In the genomic region with DNA sequence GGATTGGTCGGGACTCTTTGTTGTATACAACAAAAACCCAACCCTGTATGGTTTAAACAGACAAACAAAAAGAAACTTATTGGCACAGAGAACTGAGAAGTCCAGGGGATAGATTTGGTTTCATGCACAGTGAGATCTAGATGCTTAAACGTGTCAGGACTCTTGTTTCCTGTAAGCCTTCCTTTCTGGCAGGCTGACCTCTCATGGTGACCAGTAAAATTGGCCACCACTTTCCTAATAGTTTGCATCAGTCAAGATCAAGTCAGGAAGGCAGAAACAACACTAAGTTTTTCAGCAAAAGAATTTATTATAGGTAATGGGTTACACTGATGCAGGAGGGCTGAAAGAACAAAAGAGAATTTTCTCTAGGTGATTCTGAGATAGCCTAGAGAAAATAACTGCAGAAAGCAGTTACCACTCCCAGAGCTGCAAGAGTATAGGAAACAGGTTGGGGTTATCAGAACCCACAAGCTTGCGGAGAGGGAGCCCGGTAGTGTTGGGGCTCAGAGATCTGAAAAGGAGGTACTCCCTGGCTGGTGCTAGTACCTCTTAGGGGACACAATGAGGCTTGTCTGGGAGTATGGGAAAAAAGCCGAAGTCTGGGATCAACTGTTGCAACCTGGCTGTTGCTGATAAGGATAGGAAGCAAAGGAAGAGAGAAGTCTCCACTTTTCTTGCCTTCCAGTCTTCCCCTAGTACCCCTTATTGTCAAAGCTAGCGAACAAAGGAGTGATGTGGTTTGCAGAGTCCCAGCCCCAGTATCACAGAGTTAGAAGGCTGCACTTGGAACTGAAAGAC, we compare ENCODE assay signal across 1 cellular context.
TF ChIP-seq lines count a peak whose summit lies in the region.

No MANE protein-coding gene starts in this region.

TF ChIP-seq in K562, 482 proteins besides CTCF, POLR2A, EP300 and RAD21 (continued from another document and continues in another):
- TF ChIP-seq BCLAF1 (IDR thresholded peaks at IDR 0.05; ENCODE audit: borderline replicate concordance in 1 of 2, control insufficient read depth in 1 of 2, low read depth in 2 of 2, low read length in 1 of 2) (no peak), JUN (IDR thresholded peaks at IDR 0.05; ENCODE audit: borderline replicate concordance, low read depth, low read length) (peak; percentile 27; the same call in 1 of the 2 replicates), JUN (CRISPR knock-in tag; IDR thresholded peaks at IDR 0.05; ENCODE audit: borderline replicate concordance) (no peak), XRCC4 (IDR thresholded peaks at IDR 0.05; ENCODE audit: extremely low read depth, insufficient read depth, insufficient read length) (no peak), GTF3C2 (IDR thresholded peaks at IDR 0.05; ENCODE audit: borderline replicate concordance, extremely low read depth, insufficient read length) (no peak), ZBTB8A (IDR thresholded peaks at IDR 0.05; ENCODE audit: partially characterized antibody) (no peak), TFAM (CRISPR knock-in tag; conservative IDR thresholded peaks at IDR 0.05) (no peak), NFATC3 (IDR thresholded peaks at IDR 0.05) (no peak), RFX7 (CRISPR knock-in tag; IDR thresholded peaks at IDR 0.05) (no peak), LEF1 (IDR thresholded peaks at IDR 0.05) (peak; percentile 70; the same call in 1 of the 2 replicates), ZNF324 (CRISPR knock-in tag; IDR thresholded peaks at IDR 0.05) (no peak), ZNF511 (CRISPR knock-in tag; IDR thresholded peaks at IDR 0.05) (no peak), ZNF507 (tag; conservative IDR thresholded peaks at IDR 0.05) (no peak), RFX5 (IDR thresholded peaks at IDR 0.05; ENCODE audit: low read depth, low read length) (no peak), MECOM (CRISPR knock-in tag; IDR thresholded peaks at IDR 0.05) (no peak), MTA2 (IDR thresholded peaks at IDR 0.05; ENCODE audit: low read depth) (peak; percentile 91), NONO (IDR thresholded peaks at IDR 0.05; ENCODE audit: low read depth in 2 of 2, low read length in 1 of 2) (no peak; a peak in 1 of 4 replicates), PURB (CRISPR knock-in tag; IDR thresholded peaks at IDR 0.05; ENCODE audit: low read depth) (no peak), ZNF165 (CRISPR knock-in tag; IDR thresholded peaks at IDR 0.05; ENCODE audit: borderline replicate concordance) (no peak), MYC (IDR thresholded peaks at IDR 0.05; ENCODE audit: low read depth, low read length) (0 out of 2 replicates have a peak, but pooled peaks have one; percentile 34), MYC (CRISPR knock-in tag; IDR thresholded peaks at IDR 0.05; ENCODE audit: borderline replicate concordance, low read depth) (no peak), NR2C1 (IDR thresholded peaks at IDR 0.05) (no peak), NR2C1 (tag; IDR thresholded peaks at IDR 0.05) (no peak), SRF (CRISPR knock-in tag; IDR thresholded peaks at IDR 0.05) (no peak), CREM (IDR thresholded peaks at IDR 0.05; ENCODE audit: low read depth) (no peak), RNF219 (CRISPR knock-in tag; IDR thresholded peaks at IDR 0.05) (no peak), SIRT6 (IDR thresholded peaks at IDR 0.05; ENCODE audit: low read depth, low read length) (no peak), SMAD1 (IDR thresholded peaks at IDR 0.05; ENCODE audit: low read depth, low read length, partially characterized antibody) (no peak), PKNOX1 (IDR thresholded peaks at IDR 0.05) (no peak), ARID1B (IDR thresholded peaks at IDR 0.05) (peak; percentile 96), EWSR1 (IDR thresholded peaks at IDR 0.05; ENCODE audit: borderline replicate concordance, low read depth, partially characterized antibody) (no peak), NR2F6 (CRISPR knock-in tag; IDR thresholded peaks at IDR 0.05) (no peak), SPI1 (IDR thresholded peaks at IDR 0.05; ENCODE audit: borderline replicate concordance, low read depth, low read length) (peak; percentile 24; the same call in 1 of the 2 replicates), HMGN3 (IDR thresholded peaks at IDR 0.05; ENCODE audit: borderline replicate concordance, extremely low read depth, insufficient read length, low read depth, low read length) (no peak), TAL1 (IDR thresholded peaks at IDR 0.05) (peak; percentile 89), HEY1 (CRISPR knock-in tag; IDR thresholded peaks at IDR 0.05; ENCODE audit: borderline replicate concordance) (no peak), ATF1 (CRISPR knock-in tag; IDR thresholded peaks at IDR 0.05) (no peak), ATF1 (tag; IDR thresholded peaks at IDR 0.05) (peak; percentile 12; the same call in 1 of the 2 replicates), GATA2 (CRISPR knock-in tag; IDR thresholded peaks at IDR 0.05) (peak; percentile 82), POLR2H (tag; IDR thresholded peaks at IDR 0.05; ENCODE audit: low read depth) (no peak), RNF2 (IDR thresholded peaks at IDR 0.05) (no peak), KLF6 (CRISPR knock-in tag; IDR thresholded peaks at IDR 0.05; ENCODE audit: borderline replicate concordance) (no peak), MCM2 (IDR thresholded peaks at IDR 0.05; ENCODE audit: low read depth) (no peak), CEBPB (tag; IDR thresholded peaks at IDR 0.05) (peak; percentile 20; the same call in 1 of the 2 replicates), CEBPG (CRISPR knock-in tag; IDR thresholded peaks at IDR 0.05) (no peak), CEBPG (tag; conservative IDR thresholded peaks at IDR 0.05 in 1 of 2, IDR thresholded peaks at IDR 0.05 in 1 of 2) (no peak), HNRNPL (IDR thresholded peaks at IDR 0.05; ENCODE audit: low read depth, low read length) (no peak), HDGF (IDR thresholded peaks at IDR 0.05) (no peak), LCOR (CRISPR knock-in tag; IDR thresholded peaks at IDR 0.05) (peak; percentile 61; the same call in 1 of the 2 replicates), POLR2AphosphoS2 (IDR thresholded peaks at IDR 0.05; ENCODE audit: low read length) (no peak), FIP1L1 (IDR thresholded peaks at IDR 0.05; ENCODE audit: low read depth, low read length, poor library complexity, severe bottlenecking) (no peak), KLF16 (IDR thresholded peaks at IDR 0.05) (peak; percentile 60; the same call in 1 of the 2 replicates), BRD4 (IDR thresholded peaks at IDR 0.05) (no peak)
- TF ChIP-seq, protein P1, sequence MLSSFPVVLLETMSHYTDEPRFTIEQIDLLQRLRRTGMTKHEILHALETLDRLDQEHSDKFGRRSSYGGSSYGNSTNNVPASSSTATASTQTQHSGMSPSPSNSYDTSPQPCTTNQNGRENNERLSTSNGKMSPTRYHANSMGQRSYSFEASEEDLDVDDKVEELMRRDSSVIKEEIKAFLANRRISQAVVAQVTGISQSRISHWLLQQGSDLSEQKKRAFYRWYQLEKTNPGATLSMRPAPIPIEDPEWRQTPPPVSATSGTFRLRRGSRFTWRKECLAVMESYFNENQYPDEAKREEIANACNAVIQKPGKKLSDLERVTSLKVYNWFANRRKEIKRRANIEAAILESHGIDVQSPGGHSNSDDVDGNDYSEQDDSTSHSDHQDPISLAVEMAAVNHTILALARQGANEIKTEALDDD (IDR thresholded peaks at IDR 0.05): peak; percentile 64
- TF ChIP-seq, protein P2, sequence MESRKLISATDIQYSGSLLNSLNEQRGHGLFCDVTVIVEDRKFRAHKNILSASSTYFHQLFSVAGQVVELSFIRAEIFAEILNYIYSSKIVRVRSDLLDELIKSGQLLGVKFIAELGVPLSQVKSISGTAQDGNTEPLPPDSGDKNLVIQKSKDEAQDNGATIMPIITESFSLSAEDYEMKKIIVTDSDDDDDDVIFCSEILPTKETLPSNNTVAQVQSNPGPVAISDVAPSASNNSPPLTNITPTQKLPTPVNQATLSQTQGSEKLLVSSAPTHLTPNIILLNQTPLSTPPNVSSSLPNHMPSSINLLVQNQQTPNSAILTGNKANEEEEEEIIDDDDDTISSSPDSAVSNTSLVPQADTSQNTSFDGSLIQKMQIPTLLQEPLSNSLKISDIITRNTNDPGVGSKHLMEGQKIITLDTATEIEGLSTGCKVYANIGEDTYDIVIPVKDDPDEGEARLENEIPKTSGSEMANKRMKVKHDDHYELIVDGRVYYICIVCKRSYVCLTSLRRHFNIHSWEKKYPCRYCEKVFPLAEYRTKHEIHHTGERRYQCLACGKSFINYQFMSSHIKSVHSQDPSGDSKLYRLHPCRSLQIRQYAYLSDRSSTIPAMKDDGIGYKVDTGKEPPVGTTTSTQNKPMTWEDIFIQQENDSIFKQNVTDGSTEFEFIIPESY (CRISPR knock-in tag; IDR thresholded peaks at IDR 0.05): no peak; the same call in 1 of the 2 replicates
- TF ChIP-seq, protein P3, sequence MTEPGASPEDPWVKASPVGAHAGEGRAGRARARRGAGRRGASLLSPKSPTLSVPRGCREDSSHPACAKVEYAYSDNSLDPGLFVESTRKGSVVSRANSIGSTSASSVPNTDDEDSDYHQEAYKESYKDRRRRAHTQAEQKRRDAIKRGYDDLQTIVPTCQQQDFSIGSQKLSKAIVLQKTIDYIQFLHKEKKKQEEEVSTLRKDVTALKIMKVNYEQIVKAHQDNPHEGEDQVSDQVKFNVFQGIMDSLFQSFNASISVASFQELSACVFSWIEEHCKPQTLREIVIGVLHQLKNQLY (CRISPR knock-in tag; conservative IDR thresholded peaks at IDR 0.05): no peak
- TF ChIP-seq, protein P4, sequence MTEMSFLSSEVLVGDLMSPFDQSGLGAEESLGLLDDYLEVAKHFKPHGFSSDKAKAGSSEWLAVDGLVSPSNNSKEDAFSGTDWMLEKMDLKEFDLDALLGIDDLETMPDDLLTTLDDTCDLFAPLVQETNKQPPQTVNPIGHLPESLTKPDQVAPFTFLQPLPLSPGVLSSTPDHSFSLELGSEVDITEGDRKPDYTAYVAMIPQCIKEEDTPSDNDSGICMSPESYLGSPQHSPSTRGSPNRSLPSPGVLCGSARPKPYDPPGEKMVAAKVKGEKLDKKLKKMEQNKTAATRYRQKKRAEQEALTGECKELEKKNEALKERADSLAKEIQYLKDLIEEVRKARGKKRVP (CRISPR knock-in tag; IDR thresholded peaks at IDR 0.05): no peak
